In the genomic region with DNA sequence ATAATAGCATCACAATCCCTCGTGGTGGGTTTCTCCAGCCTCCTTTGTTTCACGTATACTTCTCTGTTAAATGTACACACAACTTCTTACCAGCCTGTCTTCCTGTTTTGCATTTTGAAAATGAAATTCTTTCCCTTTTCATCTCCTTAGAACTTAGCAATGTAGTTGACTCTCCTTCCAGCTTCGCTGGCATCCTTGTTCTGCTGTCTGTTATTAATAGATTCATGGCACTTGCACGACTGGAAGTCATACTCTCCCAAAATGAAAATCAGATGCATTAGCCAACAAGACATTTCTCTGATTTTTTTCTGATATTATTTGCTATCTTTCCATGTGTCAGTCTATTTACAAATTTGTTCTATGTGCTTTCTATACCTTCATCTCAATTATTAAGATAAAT, we compare ENCODE assay signal across 24 cellular contexts.
"Had no signal": no experiment of that assay in that cellular context is flagged by ENCODE, and none has a peak within 500 bp of the region (broad histone marks: within the 10 kb centered on the region; RNA-seq: fewer than 3 reads in every experiment).

No MANE protein-coding gene starts in this region.

- H3K4me3 ChIP-seq: coronary artery, heart right ventricle, left ventricle myocardium inferior, lower lobe of right lung, neural progenitor cell, pancreas, psoas muscle, right lobe of liver, tibial artery, upper lobe of right lung, vagina had no signal

- DNase-seq: effector CD4-positive, alpha-beta T cell; endodermal cell; erythroblast; heart right ventricle; immature natural killer cell; left ventricle myocardium inferior; lower lobe of right lung; nucleus accumbens; pancreas; psoas muscle; retina; right lobe of liver; stimulated activated CD4-positive, alpha-beta T cell treated with anti-CD3 and anti-CD28 coated beads, Interleukin-4, amount 100 ng/mL, for 1 hour; stimulated activated CD8-positive, alpha-beta memory T cell treated with anti-CD3 and anti-CD28 coated beads, Interleukin-4, amount 100 ng/mL, for 48 hours; stimulated activated naive CD8-positive, alpha-beta T cell treated with anti-CD3 and anti-CD28 coated beads, Interleukin-15, Interleukin-2, amounts not matched to agents 100 U/mL and 50 U/mL, for 24 hours; tibial artery; upper lobe of right lung had no signal

- H3K9me3 ChIP-seq: heart right ventricle, left ventricle myocardium inferior, lower lobe of right lung, pancreas, psoas muscle, right lobe of liver, tibial artery, upper lobe of right lung, vagina had no signal

- H3K4me3 Mint-ChIP-seq: endodermal cell; immature natural killer cell; memory B cell; mesothelial cell of epicardium; natural killer cell treated with Interleukin-12 subunit alpha and Interleukin-12 subunit beta and Interleukin-15 and Interleukin-18, amount 100 ng/mL, for 72 hours; neural progenitor cell; stimulated activated effector memory CD8-positive, alpha-beta T cell treated with anti-CD3 and anti-CD28 coated beads, Interleukin-12 subunit alpha, Interleukin-12 subunit beta, amount 100 ng/mL, for 72 hours had no signal

- H3K9ac ChIP-seq: neural progenitor cell had no signal

- H3K4me2 ChIP-seq: neural progenitor cell had no signal

- H3K36me3 Mint-ChIP-seq: immature natural killer cell; memory B cell; mesothelial cell of epicardium; natural killer cell treated with Interleukin-12 subunit alpha and Interleukin-12 subunit beta and Interleukin-15 and Interleukin-18, amount 100 ng/mL, for 72 hours; neural progenitor cell had no signal

- H3K36me3 ChIP-seq: heart right ventricle, left ventricle myocardium inferior, lower lobe of right lung, neural progenitor cell, pancreas, right lobe of liver, tibial artery, upper lobe of right lung, vagina had no signal

- ATAC-seq: heart right ventricle; lower lobe of right lung; natural killer cell treated with Interleukin-12 subunit alpha and Interleukin-12 subunit beta and Interleukin-15 and Interleukin-18, amount 100 ng/mL, for 72 hours; pancreas; psoas muscle; right lobe of liver; stimulated activated effector memory CD8-positive, alpha-beta T cell treated with anti-CD3 and anti-CD28 coated beads, Interleukin-12 subunit alpha, Interleukin-12 subunit beta, amount 100 ng/mL, for 72 hours; stimulated activated naive CD8-positive, alpha-beta T cell treated with anti-CD3 and anti-CD28 coated beads, Interleukin-15, Interleukin-2, amounts not matched to agents 100 U/mL and 50 U/mL, for 24 hours; upper lobe of right lung had no signal

- H2AFZ ChIP-seq: neural progenitor cell had no signal

- H3K27me3 ChIP-seq: heart right ventricle, neural progenitor cell, pancreas, right lobe of liver, tibial artery, upper lobe of right lung, vagina had no signal

- H3K9me3 Mint-ChIP-seq: immature natural killer cell; memory B cell; mesothelial cell of epicardium; natural killer cell treated with Interleukin-12 subunit alpha and Interleukin-12 subunit beta and Interleukin-15 and Interleukin-18, amount 100 ng/mL, for 72 hours; neural progenitor cell; stimulated activated effector memory CD8-positive, alpha-beta T cell treated with anti-CD3 and anti-CD28 coated beads, Interleukin-12 subunit alpha, Interleukin-12 subunit beta, amount 100 ng/mL, for 72 hours had no signal

- H3K27me3 Mint-ChIP-seq: natural killer cell treated with Interleukin-12 subunit alpha and Interleukin-12 subunit beta and Interleukin-15 and Interleukin-18, amount 100 ng/mL, for 72 hours had no signal

- H3K27ac ChIP-seq: coronary artery, heart right ventricle, left ventricle myocardium inferior, lower lobe of right lung, neural progenitor cell, pancreas, psoas muscle, right lobe of liver, tibial artery, upper lobe of right lung, vagina had no signal

- H3K27ac Mint-ChIP-seq: endodermal cell, memory B cell, mesothelial cell of epicardium, neural progenitor cell had no signal
